In the genomic region with DNA sequence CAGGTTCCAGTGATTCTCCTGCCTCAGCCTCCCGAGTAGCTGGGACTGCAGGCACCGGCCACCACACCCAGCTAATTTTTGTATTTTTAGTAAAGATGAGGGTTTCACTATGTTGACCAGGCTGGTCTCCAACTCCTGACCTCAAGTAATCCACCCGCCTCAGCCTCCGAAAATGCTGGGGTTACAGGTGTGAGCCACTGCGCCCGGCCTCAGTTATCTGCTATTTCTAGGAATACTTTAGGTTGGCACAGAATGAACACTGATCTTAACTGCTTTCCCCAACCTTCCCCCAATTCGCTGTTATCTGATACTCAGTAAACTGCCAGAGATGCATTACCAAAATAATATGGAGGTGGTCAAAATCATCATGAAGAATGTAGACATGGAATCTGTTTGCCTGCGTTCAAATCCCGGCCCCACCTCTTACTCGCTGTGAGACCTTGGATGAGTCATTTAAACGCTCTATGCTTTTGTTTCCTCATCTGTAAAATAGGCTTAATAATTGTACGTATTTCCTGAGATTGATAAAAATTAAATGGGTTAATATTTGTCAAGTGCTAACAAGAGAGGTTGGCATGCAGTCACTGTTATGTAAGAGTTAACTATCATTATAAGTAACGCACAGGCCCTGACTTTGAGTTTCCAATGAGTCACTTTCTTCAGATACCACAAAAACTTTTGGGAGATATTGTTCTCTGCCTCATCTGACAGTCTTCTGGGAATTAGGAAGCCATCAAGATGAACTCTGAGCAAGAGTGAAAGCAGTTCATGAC, we compare ENCODE assay signal across 15 cellular contexts. TPM values are rescaled to one million over a fixed set of nuclear protein-coding genes. Genes with fewer than 3 reads are reported as not detected.
A peak's percentile ranks its signal among the peaks of the same experiment; 100 is the strongest.
DNase-seq lines count a peak whose midpoint lies in the region; ATAC-seq and TF ChIP-seq lines count a peak whose summit lies in the region.
"Had no signal": no experiment of that assay in that cellular context is flagged by ENCODE, and none has a peak within 500 bp of the region (broad histone marks: within the 10 kb centered on the region; RNA-seq: fewer than 3 reads in every experiment).

No MANE protein-coding gene starts in this region.

- H3K4me2 ChIP-seq in HCT116 (ENCODE audit: low read length), result peak overlapping the region; percentile 24; the same call in 1 of the 2 replicates

- H3K4me3 ChIP-seq in BJ (ENCODE audit: low read depth, low read length) (no peak overlapping the region), HCT116 (replicated peaks in 1 of 2; ENCODE audit: low read depth in 1 of 2, low read length in 2 of 2) (no peak overlapping the region)
- H3K4me3 ChIP-seq: adrenal gland, esophagus muscularis mucosa, prostate gland had no signal

- CTCF ChIA-PET in BJ (lab: Yijun Ruan, JAX) (interaction anchor here (1.6 kb wide), 1 partner anchor 12 kb away, joined by 3 read pairs; no protein-coding TSS in a partner anchor), HCT116 (lab: Charles Lee) (no interaction called here)

- no peaks in the 10 kb centered on the region for H3K9me3 ChIP-seq in HCT116 (ENCODE audit: control insufficient read depth in 1 of 2, insufficient read depth in 1 of 2, low read depth in 1 of 2, low read length in 2 of 2)
- H3K9me3 ChIP-seq: adrenal gland, esophagus muscularis mucosa, prostate gland had no signal

- intact Hi-C loops in HCT116 (cut with micrococcal nuclease), result no loop called here

- no peak for TF ChIP-seq RAD21 in HCT116 (IDR thresholded peaks at IDR 0.05; ENCODE audit: low read depth)

- RAD21 ChIA-PET in HCT116 (lab: Charles Lee; ENCODE audit: low non-redundant PET in 1 of 2, low total read pairs in 2 of 2, uncharacterized antibody in 2 of 2, unreplicated experiment in 2 of 2), result no interaction called here

- H3K79me2 ChIP-seq in HCT116 (ENCODE audit: insufficient read depth, low read length), result no peaks in the 10 kb centered on the region

- TF ChIP-seq POLR2A in HCT116 (IDR thresholded peaks at IDR 0.05; ENCODE audit: borderline replicate concordance, extremely low read depth, insufficient read depth, insufficient read length), result no peak

- no TSS peak for BruUV-seq in HCT116 (replicated peaks; lab: Mats Ljungman, UMichigan)

- DNase-seq in BJ (ENCODE audit: low read depth), result peak; percentile 44
- no peak for DNase-seq in HCT116 (ENCODE audit: low read depth, low spot score)
- peak; percentile 38 to 40 for DNase-seq in activated T-cell treated with anti-CD3 and anti-CD28 coated beads, Interleukin-2, amount 50 U/mL, for 72 hours
- DNase-seq in foreskin keratinocyte, result peak; percentile 76 to 84
- DNase-seq in SW 1271 (lab: John Stamatoyannopoulos, UW), result no peak
- no peak for DNase-seq in NCI-H128 (lab: John Stamatoyannopoulos, UW; ENCODE audit: unreplicated experiment)
- DNase-seq in anterior cingulate cortex (lab: John Stamatoyannopoulos, UW), result no peak
- DNase-seq: adrenal gland, DMS79, left ventricle myocardium superior, NCI-H524 treated with DMSO at 0.1 percent for 48 hours had no signal

- H3K27ac Mint-ChIP-seq in activated T-cell treated with anti-CD3 and anti-CD28 coated beads, Interleukin-2, amount 50 U/mL, for 72 hours, result peak overlapping the region; percentile 72

- H2AFZ ChIP-seq in HCT116 (ENCODE audit: low read depth, low read length, poor library complexity, severe bottlenecking), result peak overlapping the region; percentile 3

- H3K36me3 ChIP-seq in BJ (ENCODE audit: control insufficient read depth, insufficient read depth, low read length) (no peaks in the 10 kb centered on the region), HCT116 (ENCODE audit: control insufficient read depth in 1 of 2, insufficient read depth in 2 of 2, low read length in 2 of 2) (no peaks in the 10 kb centered on the region)
- H3K36me3 ChIP-seq: adrenal gland, esophagus muscularis mucosa, prostate gland had no signal

- POLR2A ChIA-PET in BJ (lab: Charles Lee), result interaction anchor here (0.6 kb wide), 1 partner anchor 46 kb away, joined by 3 read pairs; no protein-coding TSS in a partner anchor
- POLR2A ChIA-PET in HCT116 (lab: Charles Lee), result no interaction called here

- peak overlapping the region; percentile 42 to 49 for H3K4me3 Mint-ChIP-seq in activated T-cell treated with anti-CD3 and anti-CD28 coated beads, Interleukin-2, amount 50 U/mL, for 72 hours
- H3K4me3 Mint-ChIP-seq: IgD-negative memory B cell had no signal

- no peak overlapping the region for H3K27ac ChIP-seq in HCT116 (ENCODE audit: low read depth, low read length)
- no peak overlapping the region for H3K27ac ChIP-seq in foreskin keratinocyte
- H3K27ac ChIP-seq: adrenal gland, esophagus muscularis mucosa, prostate gland had no signal

- no peaks in the 10 kb centered on the region for H3K9me2 ChIP-seq in HCT116 (ENCODE audit: insufficient read depth)

- H3K27me3 ChIP-seq in BJ (ENCODE audit: control insufficient read depth, insufficient read depth, low read length) (no peaks in the 10 kb centered on the region), HCT116 (ENCODE audit: insufficient read depth, low read length) (no peaks in the 10 kb centered on the region), foreskin keratinocyte (no peaks in the 10 kb centered on the region)
- H3K27me3 ChIP-seq: adrenal gland, esophagus muscularis mucosa had no signal

- no peak overlapping the region for H3K9ac ChIP-seq in HCT116 (ENCODE audit: low read length)

- peaks cover 0 to 3% of the 10 kb centered on the region in 2 donors for H3K9me3 Mint-ChIP-seq in activated T-cell treated with anti-CD3 and anti-CD28 coated beads, Interleukin-2, amount 50 U/mL, for 72 hours
- H3K9me3 Mint-ChIP-seq: IgD-negative memory B cell had no signal

- H4K20me1 ChIP-seq in HCT116 (ENCODE audit: insufficient read depth), result no peaks in the 10 kb centered on the region

- no peak for TF ChIP-seq CTCF in BJ (IDR thresholded peaks at IDR 0.05; ENCODE audit: insufficient read depth, low read depth, low read length)
- no peak for TF ChIP-seq CTCF in HCT116 (IDR thresholded peaks at IDR 0.05 in 2 of 3, conservative IDR thresholded peaks at IDR 0.05 in 1 of 3; ENCODE audit: borderline replicate concordance in 1 of 3, insufficient read depth in 1 of 3, low read depth in 2 of 3, low read length in 2 of 3)
- TF ChIP-seq CTCF in foreskin keratinocyte (conservative IDR thresholded peaks at IDR 0.05), result no peak

- H3K27me3 Mint-ChIP-seq in activated T-cell treated with anti-CD3 and anti-CD28 coated beads, Interleukin-2, amount 50 U/mL, for 72 hours (ENCODE audit: low read depth), result no peaks in the 10 kb centered on the region
- H3K27me3 Mint-ChIP-seq: IgD-negative memory B cell had no signal

- H3K4me1 ChIP-seq in HCT116 (ENCODE audit: control insufficient read depth in 1 of 2, insufficient read depth in 2 of 2, low read length in 2 of 2) (peaks cover 28 to 38% of the 10 kb centered on the region in 2 experiments), foreskin keratinocyte (peaks cover 14% of the 10 kb centered on the region)
- H3K4me1 ChIP-seq: adrenal gland, esophagus muscularis mucosa, prostate gland had no signal

- H3K4me1 Mint-ChIP-seq in activated T-cell treated with anti-CD3 and anti-CD28 coated beads, Interleukin-2, amount 50 U/mL, for 72 hours (ENCODE audit: low read depth), result peaks cover 69% of the 10 kb centered on the region

- ATAC-seq in HCT116, result no peak
- ATAC-seq in activated T-cell treated with anti-CD3 and anti-CD28 coated beads, Interleukin-2, amount 50 U/mL, for 72 hours (replicated peaks in 1 of 2), result peak; percentile 76 to 80
- ATAC-seq in foreskin keratinocyte, result peak; percentile 46
- ATAC-seq in GM19452 (IDR thresholded peaks at IDR 0.05; ENCODE audit: unreplicated experiment), result no peak
- ATAC-seq: left ventricle myocardium superior had no signal

- H3K36me3 Mint-ChIP-seq in activated T-cell treated with anti-CD3 and anti-CD28 coated beads, Interleukin-2, amount 50 U/mL, for 72 hours (ENCODE audit: insufficient read depth in 2 of 2), result no peaks in the 10 kb centered on the region
- H3K36me3 Mint-ChIP-seq: IgD-negative memory B cell had no signal

TF ChIP-seq in HCT116, 20 proteins besides CTCF, POLR2A, EP300 and RAD21:
- TF ChIP-seq, protein P1, sequence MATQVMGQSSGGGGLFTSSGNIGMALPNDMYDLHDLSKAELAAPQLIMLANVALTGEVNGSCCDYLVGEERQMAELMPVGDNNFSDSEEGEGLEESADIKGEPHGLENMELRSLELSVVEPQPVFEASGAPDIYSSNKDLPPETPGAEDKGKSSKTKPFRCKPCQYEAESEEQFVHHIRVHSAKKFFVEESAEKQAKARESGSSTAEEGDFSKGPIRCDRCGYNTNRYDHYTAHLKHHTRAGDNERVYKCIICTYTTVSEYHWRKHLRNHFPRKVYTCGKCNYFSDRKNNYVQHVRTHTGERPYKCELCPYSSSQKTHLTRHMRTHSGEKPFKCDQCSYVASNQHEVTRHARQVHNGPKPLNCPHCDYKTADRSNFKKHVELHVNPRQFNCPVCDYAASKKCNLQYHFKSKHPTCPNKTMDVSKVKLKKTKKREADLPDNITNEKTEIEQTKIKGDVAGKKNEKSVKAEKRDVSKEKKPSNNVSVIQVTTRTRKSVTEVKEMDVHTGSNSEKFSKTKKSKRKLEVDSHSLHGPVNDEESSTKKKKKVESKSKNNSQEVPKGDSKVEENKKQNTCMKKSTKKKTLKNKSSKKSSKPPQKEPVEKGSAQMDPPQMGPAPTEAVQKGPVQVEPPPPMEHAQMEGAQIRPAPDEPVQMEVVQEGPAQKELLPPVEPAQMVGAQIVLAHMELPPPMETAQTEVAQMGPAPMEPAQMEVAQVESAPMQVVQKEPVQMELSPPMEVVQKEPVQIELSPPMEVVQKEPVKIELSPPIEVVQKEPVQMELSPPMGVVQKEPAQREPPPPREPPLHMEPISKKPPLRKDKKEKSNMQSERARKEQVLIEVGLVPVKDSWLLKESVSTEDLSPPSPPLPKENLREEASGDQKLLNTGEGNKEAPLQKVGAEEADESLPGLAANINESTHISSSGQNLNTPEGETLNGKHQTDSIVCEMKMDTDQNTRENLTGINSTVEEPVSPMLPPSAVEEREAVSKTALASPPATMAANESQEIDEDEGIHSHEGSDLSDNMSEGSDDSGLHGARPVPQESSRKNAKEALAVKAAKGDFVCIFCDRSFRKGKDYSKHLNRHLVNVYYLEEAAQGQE (IDR thresholded peaks at IDR 0.05; ENCODE audit: low read depth), result no peak
- no peak for TF ChIP-seq CBX3 (IDR thresholded peaks at IDR 0.05; ENCODE audit: low read depth)
- peak; percentile 48; the same call in 1 of the 2 replicates for TF ChIP-seq FOSL1 (IDR thresholded peaks at IDR 0.05; ENCODE audit: low read depth)
- no peak for TF ChIP-seq SRF (IDR thresholded peaks at IDR 0.05; ENCODE audit: low read depth)
- no peak for TF ChIP-seq YY1 (IDR thresholded peaks at IDR 0.05; ENCODE audit: extremely low read depth, insufficient replicate concordance, low read depth, low read length)
- 0 out of 2 replicates have a peak, but pooled peaks have one; percentile 18 for TF ChIP-seq SP1 (IDR thresholded peaks at IDR 0.05; ENCODE audit: low read depth)
TF ChIP-seq in HCT116: peak in this region for 2.

RNA-seq across cellular contexts. Expression of a gene that starts 44.5 kb away (rescaled TPM):
- polyA plus RNA-seq in BJ (2011; rRNA removed) (23.6 and 32.0 TPM in 2 replicates), foreskin keratinocyte (3.2 and 3.3 TPM in 2 replicates)
- 34.2 and 42.3 TPM in 2 replicates for polyA minus RNA-seq in BJ (2011; rRNA and poly(A)+ RNA removed)
- total RNA-seq in HCT116 (2021; ENCODE audit: unreplicated experiment) (25.9 TPM), foreskin keratinocyte (22.0 and 25.7 TPM in 2 replicates)
- polyA plus RNA-seq in HCT116 (2012), result 10.0 and 11.8 TPM in 2 replicates
- total RNA-seq in activated T-cell treated with anti-CD3 and anti-CD28 coated beads, Interleukin-2, amount 50 U/mL, for 72 hours, result 100 to 1,000 TPM in 1 of 2 donors, 10 to 100 TPM in 1; 76.0 to 113 TPM

Comparison
In these comparisons a context has a peak if more than half of its experiments do, and no peak if none do; other contexts are left out.
1. DNase-seq: peak in BJ (single experiment), activated T-cell treated with anti-CD3 and anti-CD28 coated beads, Interleukin-2, amount 50 U/mL, for 72 hours (2 of 2) and foreskin keratinocyte (2 of 2); none in HCT116 (single experiment), SW 1271 (0 of 2), NCI-H128 (single experiment) and anterior cingulate cortex (0 of 58).
2. ATAC-seq: peak in activated T-cell treated with anti-CD3 and anti-CD28 coated beads, Interleukin-2, amount 50 U/mL, for 72 hours (2 of 2) and foreskin keratinocyte (single experiment); none in HCT116 (single experiment) and GM19452 (single experiment).